In genomic region chr13:51419015-51419636, GRCh38 we compare ENCODE assay signal across 11 cellular contexts. TPM values are rescaled to one million over a fixed set of nuclear protein-coding genes. Genes with fewer than 3 reads are reported as not detected.
DNase-seq lines count a peak whose midpoint lies in the region; ATAC-seq and TF ChIP-seq lines count a peak whose summit lies in the region.
"Had no signal": no experiment of that assay in that cellular context is flagged by ENCODE, and none has a peak within 500 bp of the region (broad histone marks: within the 10 kb centered on the region; RNA-seq: fewer than 3 reads in every experiment).

No MANE protein-coding gene starts in this region.

- peaks cover 30 to 48% (median 32%) of the 10 kb centered on the region in 11 experiments for H3K9me3 ChIP-seq in BLaER1 treated with 17β-estradiol and CSF1 and Interleukin-3, amounts not matched to agents 10 nM and 100 nM (replicated peaks in 1 of 11)
- peaks cover 40% of the 10 kb centered on the region for H3K9me3 ChIP-seq in OCI-LY7 (ENCODE audit: low read length)
- H3K9me3 ChIP-seq: thoracic aorta had no signal

- CTCF ChIA-PET in OCI-LY7 (lab: Charles Lee; ENCODE audit: unreplicated experiment), result no interaction called here

- ATAC-seq in GM18870 (IDR thresholded peaks at IDR 0.05; ENCODE audit: unreplicated experiment) (peak; percentile 46), HG02759 (IDR thresholded peaks at IDR 0.05; ENCODE audit: unreplicated experiment) (peak; percentile 57)
- ATAC-seq in activated CD4-positive, CD25-positive, alpha-beta regulatory T cell treated with anti-CD3 and anti-CD28 coated beads, Interleukin-2, amount 50 U/mL, for 24 hours, result no peak

- H3K4me3 ChIP-seq in BLaER1 treated with 17β-estradiol and CSF1 and Interleukin-3, amounts not matched to agents 10 nM and 100 nM, result no peak overlapping the region
- peak overlapping the region; percentile 59 for H3K4me3 ChIP-seq in OCI-LY7 (ENCODE audit: low read depth, low read length, poor library complexity, severe bottlenecking)
- H3K4me3 ChIP-seq: thoracic aorta had no signal

- H3K4me3 Mint-ChIP-seq in activated T-helper 2 cell treated with anti-CD3 and anti-CD28 coated beads, Interferon-gamma antibody, Interleukin-2, Interleukin-4, amounts not matched to agents 10 μg/mL and 5 μg/mL and 100 μg/mL, durations not matched to agents 14 hours and 24 hours and 36 hours (ENCODE audit: low read depth), result no peak overlapping the region

- peak overlapping the region in 1 of 11 experiments; percentile 26; a peak in 1 of 22 replicates for H3K9ac ChIP-seq in BLaER1 treated with 17β-estradiol and CSF1 and Interleukin-3, amounts not matched to agents 10 nM and 100 nM

- peaks cover 68 to 100% (median 88%) of the 10 kb centered on the region in 11 experiments for H3K36me3 ChIP-seq in BLaER1 treated with 17β-estradiol and CSF1 and Interleukin-3, amounts not matched to agents 10 nM and 100 nM
- peaks cover 63% of the 10 kb centered on the region for H3K36me3 ChIP-seq in OCI-LY7 (ENCODE audit: insufficient read depth, low read length)
- H3K36me3 ChIP-seq: thoracic aorta had no signal

- H3K4me1 Mint-ChIP-seq in activated T-helper 2 cell treated with anti-CD3 and anti-CD28 coated beads, Interferon-gamma antibody, Interleukin-2, Interleukin-4, amounts not matched to agents 10 μg/mL and 5 μg/mL and 100 μg/mL, durations not matched to agents 14 hours and 24 hours and 36 hours (ENCODE audit: low read depth), result peaks cover 57% of the 10 kb centered on the region

- H3K9me2 ChIP-seq in OCI-LY7 (ENCODE audit: insufficient read depth, low read length), result no peaks in the 10 kb centered on the region

- intact Hi-C loops in OCI-LY7 (cut with micrococcal nuclease; ENCODE audit: unreplicated experiment), result loop anchor here (2.0 kb wide), 1 partner anchor 34 kb away; the partner anchor contains the start of gene INTS6
- intact Hi-C loops in activated T-helper 2 cell treated with anti-CD3 and anti-CD28 coated beads, Interferon-gamma antibody, Interleukin-2, Interleukin-4, amounts not matched to agents 10 μg/mL and 5 μg/mL and 100 μg/mL, durations not matched to agents 14 hours and 24 hours and 36 hours (cut with micrococcal nuclease), result loop anchor here (5.0 kb wide), 1 partner anchor 42 kb away; no protein-coding TSS in a partner anchor

- peaks cover 23% of the 10 kb centered on the region for H3K9me3 Mint-ChIP-seq in activated T-helper 2 cell treated with anti-CD3 and anti-CD28 coated beads, Interferon-gamma antibody, Interleukin-2, Interleukin-4, amounts not matched to agents 10 μg/mL and 5 μg/mL and 100 μg/mL, durations not matched to agents 14 hours and 24 hours and 36 hours

- H3K27me3 Mint-ChIP-seq in activated T-helper 2 cell treated with anti-CD3 and anti-CD28 coated beads, Interferon-gamma antibody, Interleukin-2, Interleukin-4, amounts not matched to agents 10 μg/mL and 5 μg/mL and 100 μg/mL, durations not matched to agents 14 hours and 24 hours and 36 hours (ENCODE audit: low read depth), result no peaks in the 10 kb centered on the region

- peaks cover 3 to 67% (median 52%) of the 10 kb centered on the region in 11 experiments; a peak in 17 of 22 replicates for H4K20me1 ChIP-seq in BLaER1 treated with 17β-estradiol and CSF1 and Interleukin-3, amounts not matched to agents 10 nM and 100 nM
- no peaks in the 10 kb centered on the region for H4K20me1 ChIP-seq in OCI-LY7 (ENCODE audit: insufficient read depth, low read length)

- peak overlapping the region in 4 of 11 experiments; percentile 26 to 49 (median 40); a peak in 7 of 22 replicates for H3K27ac ChIP-seq in BLaER1 treated with 17β-estradiol and CSF1 and Interleukin-3, amounts not matched to agents 10 nM and 100 nM
- peak overlapping the region; percentile 90 for H3K27ac ChIP-seq in OCI-LY7 (ENCODE audit: low read depth, low read length, poor library complexity, severe bottlenecking)
- H3K27ac ChIP-seq: thoracic aorta had no signal

- no peak overlapping the region for H3K27ac Mint-ChIP-seq in activated T-helper 2 cell treated with anti-CD3 and anti-CD28 coated beads, Interferon-gamma antibody, Interleukin-2, Interleukin-4, amounts not matched to agents 10 μg/mL and 5 μg/mL and 100 μg/mL, durations not matched to agents 14 hours and 24 hours and 36 hours

- peak overlapping the region; percentile 53; the same call in 1 of the 2 replicates for H2AFZ ChIP-seq in OCI-LY7 (ENCODE audit: low read length)

- peaks cover 5 to 66% (median 18%) of the 10 kb centered on the region in 10 experiments; a peak in 16 of 20 replicates for H3K4me1 ChIP-seq in BLaER1 treated with 17β-estradiol and CSF1 and Interleukin-3, amounts not matched to agents 10 nM and 100 nM
- peaks cover 70% of the 10 kb centered on the region for H3K4me1 ChIP-seq in OCI-LY7 (ENCODE audit: insufficient read depth, low read length, poor library complexity, severe bottlenecking)

- H3K36me3 Mint-ChIP-seq in activated T-helper 2 cell treated with anti-CD3 and anti-CD28 coated beads, Interferon-gamma antibody, Interleukin-2, Interleukin-4, amounts not matched to agents 10 μg/mL and 5 μg/mL and 100 μg/mL, durations not matched to agents 14 hours and 24 hours and 36 hours (ENCODE audit: low read depth), result peaks cover 67% of the 10 kb centered on the region

- no TSS peak for BruUV-seq in OCI-LY7 (replicated peaks; lab: Mats Ljungman, UMichigan)

- H3K27me3 ChIP-seq in BLaER1 treated with 17β-estradiol and CSF1 and Interleukin-3, amounts not matched to agents 10 nM and 100 nM, result no peaks in the 10 kb centered on the region

- TF ChIP-seq CTCF in OCI-LY7 (conservative IDR thresholded peaks at IDR 0.05; ENCODE audit: low read length), result no peak

- peaks cover 85% of the 10 kb centered on the region for H3K79me2 ChIP-seq in OCI-LY7 (ENCODE audit: insufficient read depth, low read depth, low read length)

- POLR2A ChIA-PET in OCI-LY7 (lab: Charles Lee), result interaction anchor here (0.6 to 4.1 kb wide), 8 partner anchors 10 to 34 kb away, joined by 3 to 23 read pairs (median 3); partner anchors contain the start of gene INTS6

- peak overlapping the region in 6 of 11 experiments; percentile 1 to 62 (median 39); a peak in 9 of 22 replicates for H3K4me2 ChIP-seq in BLaER1 treated with 17β-estradiol and CSF1 and Interleukin-3, amounts not matched to agents 10 nM and 100 nM
- peak overlapping the region; percentile 90 for H3K4me2 ChIP-seq in OCI-LY7 (ENCODE audit: low read length)

- DNase-seq in OCI-LY7 (ENCODE audit: low spot score) (peak; percentile 67), GM19238 (ENCODE audit: insufficient read length, low spot score) (no peak)
- no peak for DNase-seq in activated T-helper 2 cell treated with anti-CD3 and anti-CD28 coated beads, Interferon-gamma antibody, Interleukin-2, Interleukin-4, amounts not matched to agents 10 μg/mL and 5 μg/mL and 100 μg/mL, durations not matched to agents 14 hours and 24 hours and 36 hours (ENCODE audit: low spot score)
- DNase-seq in activated CD8-positive, alpha-beta memory T cell treated with anti-CD3 and anti-CD28 coated beads, Interleukin-2, amount 50 U/mL, for 4 hours, result no peak
- DNase-seq: NK-92 treated with Interleukin-12 subunit alpha and Interleukin-12 subunit beta, amount 100 ng/mL, for 24 hours; stimulated activated CD4-positive, alpha-beta T cell treated with anti-CD3 and anti-CD28 coated beads, Interleukin-2, amount 100 ng/mL, for 24 hours had no signal

RNA-seq across cellular contexts. Expression of gene INTS6, which starts 33.7 kb away (rescaled TPM):
- 37.0 and 45.6 TPM in 2 replicates for total RNA-seq in OCI-LY7 (2014; rRNA removed; shearing (Covaris generic))
- 51.9 and 58.7 TPM in 2 replicates for total RNA-seq in OCI-LY7 (2022)
- 54.9 and 55.9 TPM in 2 replicates for total RNA-seq in activated T-helper 2 cell treated with anti-CD3 and anti-CD28 coated beads, Interferon-gamma antibody, Interleukin-2, Interleukin-4, amounts not matched to agents 10 μg/mL and 5 μg/mL and 100 μg/mL, durations not matched to agents 14 hours and 24 hours and 36 hours

Comparison
In these comparisons a context has a peak if more than half of its experiments do, and no peak if none do; other contexts are left out.
1. ATAC-seq: peak in GM18870 (single experiment) and HG02759 (single experiment); none in activated CD4-positive, CD25-positive, alpha-beta regulatory T cell treated with anti-CD3 and anti-CD28 coated beads, Interleukin-2, amount 50 U/mL, for 24 hours (0 of 2).